ENCODE assay signal across 29 cellular contexts in genomic region chr12:30994274-30994673, GRCh38.
"Had no signal": no experiment of that assay in that cellular context is flagged by ENCODE, and none has a peak within 500 bp of the region (broad histone marks: within the 10 kb centered on the region; RNA-seq: fewer than 3 reads in every experiment).

No MANE protein-coding gene starts in this region.

- H3K4me3 ChIP-seq: esophagus muscularis mucosa, gastroesophageal sphincter had no signal

- H3K36me3 ChIP-seq: brain microvascular endothelial cell, esophagus muscularis mucosa, gastroesophageal sphincter had no signal

- H3K4me1 ChIP-seq: esophagus muscularis mucosa, foreskin keratinocyte, gastroesophageal sphincter had no signal

- ATAC-seq: activated CD4-positive, CD25-positive, alpha-beta regulatory T cell treated with anti-CD3 and anti-CD28 coated beads, Interleukin-2, amount 50 U/mL, for 24 hours; activated CD8-positive, alpha-beta T cell treated with anti-CD3 and anti-CD28 coated beads for 36 hours; activated T-cell treated with anti-CD3 and anti-CD28 coated beads, Interleukin-2, amount 50 U/mL, for 4 hours; activated T-helper 17 cell treated with anti-CD3 and anti-CD28 coated beads, Interleukin-2, amount 50 U/mL, for 72 hours; effector memory CD8-positive, alpha-beta T cell; foreskin keratinocyte; gastroesophageal sphincter; T-cell had no signal

- H3K27ac ChIP-seq: brain microvascular endothelial cell, esophagus muscularis mucosa, foreskin keratinocyte, gastroesophageal sphincter, WERI-Rb-1 had no signal

- H3K27me3 ChIP-seq: brain microvascular endothelial cell, esophagus muscularis mucosa, foreskin keratinocyte, gastroesophageal sphincter had no signal

- H3K9me3 ChIP-seq: esophagus muscularis mucosa, gastroesophageal sphincter had no signal

- DNase-seq: activated B cell treated with CpG ODN at 0.5 μM for 24 hours; activated CD4-positive, alpha-beta T cell treated with anti-CD3 and anti-CD28 coated beads for 48 hours; activated CD4-positive, alpha-beta T cell treated with anti-CD3 and anti-CD28 coated beads, Interleukin-2, amount 50 U/mL, for 1 hour; activated CD4-positive, alpha-beta T cell treated with anti-CD3 and anti-CD28 coated beads, Interleukin-2, amount 50 U/mL, for 48 hours; activated CD8-positive, alpha-beta memory T cell treated with anti-CD3 and anti-CD28 coated beads for 24 hours; activated CD8-positive, alpha-beta T cell treated with anti-CD3 and anti-CD28 coated beads for 36 hours; activated effector memory CD4-positive, alpha-beta T cell treated with Interleukin-2 at 50 U/mL for 16 hours; activated gamma-delta T cell treated with Interleukin-2 at 50 U/mL for 16 hours; activated naive CD4-positive, alpha-beta T cell treated with anti-CD3 and anti-CD28 coated beads, Interleukin-2, amount 50 U/mL, for 16 hours; activated naive CD4-positive, alpha-beta T cell treated with Interleukin-2 at 50 U/mL for 16 hours; activated T-cell treated with anti-CD3 and anti-CD28 coated beads, Interleukin-2, amount 50 U/mL, for 4 hours; amniotic stem cell; anterior cingulate cortex; brain microvascular endothelial cell; caudate nucleus; cortex of kidney; dermis blood vessel endothelial cell; effector CD4-positive, alpha-beta T cell; effector memory CD8-positive, alpha-beta T cell; erythroblast; foreskin keratinocyte; SW 1271; T-cell; T-helper 9 cell; WERI-Rb-1 had no signal
